Comparison of ENCODE assay signal across 11 cellular contexts in genomic region chr22:25898707-25899365, GRCh38.
A peak's percentile ranks its signal among the peaks of the same experiment; 100 is the strongest.
DNase-seq lines count a peak whose midpoint lies in the region; ATAC-seq and TF ChIP-seq lines count a peak whose summit lies in the region.
"Had no signal": no experiment of that assay in that cellular context is flagged by ENCODE, and none has a peak within 500 bp of the region (broad histone marks: within the 10 kb centered on the region; RNA-seq: fewer than 3 reads in every experiment).

No MANE protein-coding gene starts in this region.

- H3K9me3 ChIP-seq in smooth muscle cell (replicated peaks; ENCODE audit: low read depth): no peaks in the 10 kb centered on the region

- TF ChIP-seq CTCF in cardiac fibroblast (IDR thresholded peaks at IDR 0.05; ENCODE audit: low read depth, low read length): peak; percentile 6
- peak; percentile 39 for TF ChIP-seq CTCF in smooth muscle cell (IDR thresholded peaks at IDR 0.05; ENCODE audit: borderline replicate concordance, insufficient read depth, poor library complexity, severe bottlenecking)

- H3K4me1 ChIP-seq in smooth muscle cell (ENCODE audit: low read depth): no peaks in the 10 kb centered on the region
- H3K4me1 ChIP-seq: parathyroid adenoma had no signal

- no peak overlapping the region for H3K4me3 ChIP-seq in cardiac fibroblast (replicated peaks in 1 of 2; ENCODE audit: low read depth in 2 of 2, low read length in 2 of 2)
- H3K4me3 ChIP-seq in smooth muscle cell: no peak overlapping the region

- no peaks in the 10 kb centered on the region for H3K27me3 ChIP-seq in smooth muscle cell (ENCODE audit: low read depth)

- H3K79me2 ChIP-seq in smooth muscle cell (ENCODE audit: low read depth): no peaks in the 10 kb centered on the region
- H3K79me2 ChIP-seq: parathyroid adenoma had no signal

- no peak for ATAC-seq in HG03460 (IDR thresholded peaks at IDR 0.05; ENCODE audit: unreplicated experiment)

- peak; percentile 4 for DNase-seq in activated CD4-positive, alpha-beta T cell treated with anti-CD3 and anti-CD28 coated beads for 48 hours
- DNase-seq in activated CD4-positive, alpha-beta T cell treated with anti-CD3 and anti-CD28 coated beads, Interleukin-2, amount 50 U/mL, for 4 hours: no peak
- DNase-seq in LHCN-M2 (ENCODE audit: low read depth) (peak; percentile 32), cardiac fibroblast (ENCODE audit: low read depth in 2 of 2) (peak in 1 of 2 donors; percentile 4), smooth muscle cell (lab: John Stamatoyannopoulos, UW; ENCODE audit: unreplicated experiment) (no peak), 8988T (no peak), amygdala (lab: John Stamatoyannopoulos, UW) (no peak)
- DNase-seq: NCI-H1092 treated with DMSO at 0.1 percent for 48 hours, T-helper 2 cell had no signal

- no peak overlapping the region for H3K4me2 ChIP-seq in smooth muscle cell

- H4K20me1 ChIP-seq in smooth muscle cell (ENCODE audit: low read depth): no peaks in the 10 kb centered on the region

- H3F3A ChIP-seq in smooth muscle cell (ENCODE audit: low read depth): no peaks in the 10 kb centered on the region

- no peaks in the 10 kb centered on the region for H3K36me3 ChIP-seq in smooth muscle cell (ENCODE audit: low read depth)

- 72% methylated on average over 11 of the region's 11 CpGs for WGBS in smooth muscle cell (ENCODE audit: low lambda C conversion rate)

- no peak overlapping the region for H2AFZ ChIP-seq in smooth muscle cell (ENCODE audit: low read depth)
- H2AFZ ChIP-seq: parathyroid adenoma had no signal

- H3K27ac ChIP-seq in smooth muscle cell (ENCODE audit: low read depth): no peak overlapping the region
- H3K27ac ChIP-seq: parathyroid adenoma had no signal

- no peak overlapping the region for H3K9ac ChIP-seq in smooth muscle cell (ENCODE audit: low read depth)
- H3K9ac ChIP-seq: parathyroid adenoma had no signal

Comparison
In these comparisons a context has a peak if more than half of its experiments do, and no peak if none do; other contexts are left out.
1. DNase-seq: peak in activated CD4-positive, alpha-beta T cell treated with anti-CD3 and anti-CD28 coated beads for 48 hours (single experiment) and LHCN-M2 (single experiment); none in activated CD4-positive, alpha-beta T cell treated with anti-CD3 and anti-CD28 coated beads, Interleukin-2, amount 50 U/mL, for 4 hours (0 of 2), smooth muscle cell (single experiment), 8988T (single experiment) and amygdala (0 of 56).